8 cellular contexts compared by ENCODE assay signal in the genomic region with DNA sequence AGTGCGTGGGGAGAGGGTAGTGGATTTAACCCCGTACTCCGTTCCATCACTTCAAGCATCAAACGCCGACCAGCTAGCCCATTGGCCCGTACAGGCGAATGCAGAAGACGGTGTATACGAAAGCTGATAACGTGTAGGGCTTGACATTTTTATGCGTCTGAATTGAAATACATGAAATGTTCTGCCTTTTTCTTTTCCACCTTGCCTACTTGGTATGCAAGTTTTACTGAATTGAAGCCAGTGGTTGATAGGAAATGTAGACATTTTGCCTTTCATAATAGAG. TPM values are rescaled to one million over a fixed set of nuclear protein-coding genes. Genes with fewer than 3 reads are reported as not detected.
DNase-seq lines count a peak whose midpoint lies in the region; ATAC-seq and TF ChIP-seq lines count a peak whose summit lies in the region.

No MANE protein-coding gene starts in this region.

- H3K4me3 ChIP-seq in colonic mucosa: peak overlapping the region; percentile 35

- H3K27ac Mint-ChIP-seq in IgD-negative memory B cell (peak overlapping the region; percentile 98 to 100 (median 100)), nephron progenitor cell (no peak overlapping the region)

- no peak for TF ChIP-seq CTCF in colonic mucosa (IDR thresholded peaks at IDR 0.05)
- TF ChIP-seq CTCF in nephron progenitor cell (IDR thresholded peaks at IDR 0.05): no peak

- no peaks in the 10 kb centered on the region for H3K27me3 ChIP-seq in colonic mucosa

- no peaks in the 10 kb centered on the region for H3K27me3 Mint-ChIP-seq in IgD-negative memory B cell
- H3K27me3 Mint-ChIP-seq in nephron progenitor cell (ENCODE audit: low read depth, poor library complexity): peaks cover 7% of the 10 kb centered on the region

- no peaks in the 10 kb centered on the region for H3K9me3 ChIP-seq in colonic mucosa

- H3K9me3 Mint-ChIP-seq in IgD-negative memory B cell (no peaks in the 10 kb centered on the region), nephron progenitor cell (no peaks in the 10 kb centered on the region)

- H3K4me3 Mint-ChIP-seq in IgD-negative memory B cell (peak overlapping the region; percentile 90 to 98 (median 95)), nephron progenitor cell (peak overlapping the region; percentile 95)

- H3K36me3 Mint-ChIP-seq in IgD-negative memory B cell (no peaks in the 10 kb centered on the region), nephron progenitor cell (ENCODE audit: low read depth) (peaks cover 4% of the 10 kb centered on the region)

- H3K36me3 ChIP-seq in colonic mucosa: no peaks in the 10 kb centered on the region

- intact Hi-C loops in colonic mucosa (cut with DNase I): no loop called here

- peak overlapping the region; percentile 70 to 82 for H3K9ac ChIP-seq in colonic mucosa (ENCODE audit: low read depth in 2 of 2, low read length in 2 of 2)

- ATAC-seq in GM21360 (IDR thresholded peaks at IDR 0.05; ENCODE audit: unreplicated experiment) (peak; percentile 24), GM19395 (IDR thresholded peaks at IDR 0.05; ENCODE audit: unreplicated experiment) (no peak)

- H3K4me1 Mint-ChIP-seq in IgD-negative memory B cell: peaks cover 27 to 42% (median 39%) of the 10 kb centered on the region in 3 donors
- H3K4me1 Mint-ChIP-seq in nephron progenitor cell: peaks cover 32% of the 10 kb centered on the region

- peak overlapping the region; percentile 94 for H3K27ac ChIP-seq in colonic mucosa

- H3K4me1 ChIP-seq in colonic mucosa: peaks cover 8% of the 10 kb centered on the region

- DNase-seq in colonic mucosa (no peak), nephron progenitor cell (peak; percentile 15), ureter (ENCODE audit: low spot score) (no peak), NCI-H1930 (lab: John Stamatoyannopoulos, UW) (no peak), GDM1 (lab: John Stamatoyannopoulos, UW) (no peak)

RNA-seq across cellular contexts. Expression of a gene that starts 0.8 kb away (rescaled TPM):
- polyA plus RNA-seq in IgD-negative memory B cell: 106 TPM
- total RNA-seq in colonic mucosa: 100 to 1,000 TPM; 137 to 216 TPM
- total RNA-seq in ureter: 295 TPM

RNA-seq across cellular contexts. Expression of a gene that starts 34.0 kb away (rescaled TPM):
- not detected for polyA plus RNA-seq in IgD-negative memory B cell
- total RNA-seq in colonic mucosa (10 to 100 TPM; 25.2 to 74.6 TPM), ureter (177 TPM)
